Comparison of ENCODE assay signal across 18 cellular contexts in the genomic region with DNA sequence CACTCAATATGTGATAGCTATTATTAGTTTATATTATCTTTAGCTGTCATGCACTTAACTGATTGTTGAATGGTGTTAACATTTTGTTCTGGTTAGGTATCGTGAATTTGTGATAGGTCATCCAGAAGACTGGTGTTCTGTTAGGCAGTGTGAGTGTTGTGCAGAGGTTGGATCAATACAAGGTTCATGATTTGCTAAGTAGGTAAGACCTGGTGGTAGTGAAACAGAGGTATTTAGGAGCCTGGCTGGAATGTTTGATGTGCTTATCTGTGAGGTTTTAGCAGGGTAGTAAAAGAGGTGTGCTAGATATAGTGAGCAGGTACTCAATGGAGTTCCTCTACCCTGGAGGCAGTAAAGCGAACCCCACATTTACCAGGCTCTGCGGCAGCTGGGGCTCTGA. TPM values are rescaled to one million over a fixed set of nuclear protein-coding genes. Genes with fewer than 3 reads are reported as not detected.
DNase-seq lines count a peak whose midpoint lies in the region; ATAC-seq and TF ChIP-seq lines count a peak whose summit lies in the region.
"Had no signal": no experiment of that assay in that cellular context is flagged by ENCODE, and none has a peak within 500 bp of the region (broad histone marks: within the 10 kb centered on the region; RNA-seq: fewer than 3 reads in every experiment).

No MANE protein-coding gene starts in this region.

- DNase-seq in NCI-H82 (lab: John Stamatoyannopoulos, UW) (peak; percentile 54), WERI-Rb-1 (no peak), progenitor cell of endocrine pancreas (ENCODE audit: low spot score, unreplicated experiment) (no peak), middle frontal gyrus (ENCODE audit: extremely low spot score, low spot score) (no peak)
- DNase-seq: AML-193; Calu3; CD4-positive, alpha-beta T cell; CD8-positive, alpha-beta T cell; DMS79 treated with DMSO at 0.1 percent for 48 hours; GF-D8 had no signal

- H3K9me3 Mint-ChIP-seq in progenitor cell of endocrine pancreas (ENCODE audit: low read depth): no peaks in the 10 kb centered on the region
- H3K9me3 Mint-ChIP-seq: CD4-positive, alpha-beta T cell; CD8-positive, alpha-beta T cell had no signal

- H3K36me3 ChIP-seq in WERI-Rb-1: no peaks in the 10 kb centered on the region
- H3K36me3 ChIP-seq: BLaER1 treated with 17β-estradiol and CSF1 and Interleukin-3, amounts not matched to agents 10 nM and 100 nM had no signal

- peaks cover 4% of the 10 kb centered on the region for H3K27me3 Mint-ChIP-seq in progenitor cell of endocrine pancreas
- H3K27me3 Mint-ChIP-seq: B cell had no signal

- TF ChIP-seq CTCF in WERI-Rb-1 (IDR thresholded peaks at IDR 0.05; ENCODE audit: low read depth, low read length): no peak
- no peak for TF ChIP-seq CTCF in progenitor cell of endocrine pancreas (IDR thresholded peaks at IDR 0.05; ENCODE audit: unreplicated experiment)

- no peaks in the 10 kb centered on the region for H3K36me3 Mint-ChIP-seq in progenitor cell of endocrine pancreas (ENCODE audit: insufficient read depth)
- H3K36me3 Mint-ChIP-seq: CD8-positive, alpha-beta T cell had no signal

- H3K27ac Mint-ChIP-seq in progenitor cell of endocrine pancreas: peak overlapping the region; percentile 23
- H3K27ac Mint-ChIP-seq: B cell; CD4-positive, alpha-beta T cell; CD8-positive, alpha-beta T cell had no signal

- peaks cover 10% of the 10 kb centered on the region for H3K4me1 Mint-ChIP-seq in progenitor cell of endocrine pancreas (ENCODE audit: low read depth)
- H3K4me1 Mint-ChIP-seq: B cell had no signal

- no peaks in the 10 kb centered on the region for H3K9me3 ChIP-seq in WERI-Rb-1 (ENCODE audit: severe bottlenecking)
- H3K9me3 ChIP-seq: A549; BLaER1 treated with 17β-estradiol and CSF1 and Interleukin-3, amounts not matched to agents 10 nM and 100 nM; Caco-2 had no signal

- ATAC-seq in HG02970 (IDR thresholded peaks at IDR 0.05; ENCODE audit: low FRiP score, unreplicated experiment): no peak
- ATAC-seq: A549; CD8-positive, alpha-beta T cell had no signal

- H3K27me3 ChIP-seq in WERI-Rb-1 (ENCODE audit: insufficient read depth, low read depth, severe bottlenecking): no peaks in the 10 kb centered on the region

- no peak overlapping the region for H3K4me3 ChIP-seq in WERI-Rb-1 (ENCODE audit: low read depth, low read length)
- H3K4me3 ChIP-seq: A549; BLaER1 treated with 17β-estradiol and CSF1 and Interleukin-3, amounts not matched to agents 10 nM and 100 nM had no signal

- no peak overlapping the region for H3K4me3 Mint-ChIP-seq in progenitor cell of endocrine pancreas (ENCODE audit: low read depth)
- H3K4me3 Mint-ChIP-seq: B cell; CD4-positive, alpha-beta T cell; CD8-positive, alpha-beta T cell had no signal

- H3K27ac ChIP-seq in WERI-Rb-1: peak overlapping the region; percentile 27
- H3K27ac ChIP-seq: 22Rv1; A549; BLaER1 treated with 17β-estradiol and CSF1 and Interleukin-3, amounts not matched to agents 10 nM and 100 nM; C4-2B had no signal

RNA-seq across cellular contexts. Expression of gene FCRL4, which starts 20.3 kb away (rescaled TPM):
- total RNA-seq in progenitor cell of endocrine pancreas: not detected in 2 replicates
- total RNA-seq: A172; Caco-2; Calu3; CD4-positive, alpha-beta T cell; CD8-positive, alpha-beta T cell had no signal
